1 cellular context compared by ENCODE assay signal in the genomic region with DNA sequence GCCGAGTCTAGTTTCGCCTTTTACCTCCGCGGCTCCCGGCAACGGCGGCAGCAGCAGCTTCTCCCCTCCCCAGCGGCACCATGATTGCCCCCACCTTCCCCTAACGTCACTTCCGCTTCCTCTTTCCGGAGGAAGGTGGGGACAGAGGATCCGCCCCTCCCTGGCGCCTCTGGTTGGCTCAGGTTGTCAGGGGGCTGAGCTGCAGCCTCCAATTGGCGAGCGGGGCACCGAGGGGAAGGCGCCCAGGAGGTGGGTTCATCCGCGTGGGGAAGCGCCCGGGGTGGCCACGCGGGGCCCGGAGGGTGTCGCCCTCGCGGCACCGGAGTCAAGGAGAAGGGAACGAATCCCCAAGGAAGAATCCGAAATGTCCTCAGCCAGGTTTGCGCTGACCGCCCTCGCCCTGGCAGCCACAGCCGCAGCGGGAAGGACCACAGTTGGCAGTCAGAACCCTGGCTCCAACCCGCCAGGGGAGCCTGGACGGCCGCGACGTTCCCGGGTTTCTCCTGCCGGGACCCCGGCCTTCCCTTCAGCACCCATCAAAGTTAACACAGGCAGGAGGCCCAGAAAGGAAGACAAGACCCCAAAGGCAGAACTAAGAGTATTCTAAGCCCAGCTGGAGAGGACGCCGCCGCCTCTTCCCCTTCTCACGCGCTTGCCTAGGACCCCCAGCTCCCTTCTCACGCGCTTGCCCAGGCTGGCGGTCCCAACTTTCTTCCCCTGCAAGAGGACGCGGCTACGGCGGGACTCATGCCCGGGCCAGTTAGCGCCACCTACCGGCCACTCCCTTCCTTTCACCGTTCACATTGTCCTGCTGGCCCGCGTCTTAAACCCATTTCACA.
TF ChIP-seq lines count a peak whose summit lies in the region.

Gene MTF1, minus strand, starts transcription at position 86 of the 839 bp plus-strand sequence. CDS start 1,934 bp downstream, outside the sequence.

TF ChIP-seq in K562, 482 proteins besides CTCF, POLR2A, EP300 and RAD21 (continued from another document and continues in another):
- TF ChIP-seq, protein P1, sequence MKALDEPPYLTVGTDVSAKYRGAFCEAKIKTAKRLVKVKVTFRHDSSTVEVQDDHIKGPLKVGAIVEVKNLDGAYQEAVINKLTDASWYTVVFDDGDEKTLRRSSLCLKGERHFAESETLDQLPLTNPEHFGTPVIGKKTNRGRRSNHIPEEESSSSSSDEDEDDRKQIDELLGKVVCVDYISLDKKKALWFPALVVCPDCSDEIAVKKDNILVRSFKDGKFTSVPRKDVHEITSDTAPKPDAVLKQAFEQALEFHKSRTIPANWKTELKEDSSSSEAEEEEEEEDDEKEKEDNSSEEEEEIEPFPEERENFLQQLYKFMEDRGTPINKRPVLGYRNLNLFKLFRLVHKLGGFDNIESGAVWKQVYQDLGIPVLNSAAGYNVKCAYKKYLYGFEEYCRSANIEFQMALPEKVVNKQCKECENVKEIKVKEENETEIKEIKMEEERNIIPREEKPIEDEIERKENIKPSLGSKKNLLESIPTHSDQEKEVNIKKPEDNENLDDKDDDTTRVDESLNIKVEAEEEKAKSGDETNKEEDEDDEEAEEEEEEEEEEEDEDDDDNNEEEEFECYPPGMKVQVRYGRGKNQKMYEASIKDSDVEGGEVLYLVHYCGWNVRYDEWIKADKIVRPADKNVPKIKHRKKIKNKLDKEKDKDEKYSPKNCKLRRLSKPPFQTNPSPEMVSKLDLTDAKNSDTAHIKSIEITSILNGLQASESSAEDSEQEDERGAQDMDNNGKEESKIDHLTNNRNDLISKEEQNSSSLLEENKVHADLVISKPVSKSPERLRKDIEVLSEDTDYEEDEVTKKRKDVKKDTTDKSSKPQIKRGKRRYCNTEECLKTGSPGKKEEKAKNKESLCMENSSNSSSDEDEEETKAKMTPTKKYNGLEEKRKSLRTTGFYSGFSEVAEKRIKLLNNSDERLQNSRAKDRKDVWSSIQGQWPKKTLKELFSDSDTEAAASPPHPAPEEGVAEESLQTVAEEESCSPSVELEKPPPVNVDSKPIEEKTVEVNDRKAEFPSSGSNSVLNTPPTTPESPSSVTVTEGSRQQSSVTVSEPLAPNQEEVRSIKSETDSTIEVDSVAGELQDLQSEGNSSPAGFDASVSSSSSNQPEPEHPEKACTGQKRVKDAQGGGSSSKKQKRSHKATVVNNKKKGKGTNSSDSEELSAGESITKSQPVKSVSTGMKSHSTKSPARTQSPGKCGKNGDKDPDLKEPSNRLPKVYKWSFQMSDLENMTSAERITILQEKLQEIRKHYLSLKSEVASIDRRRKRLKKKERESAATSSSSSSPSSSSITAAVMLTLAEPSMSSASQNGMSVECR (CRISPR knock-in tag; IDR thresholded peaks at IDR 0.05), result peak; percentile 86
- TF ChIP-seq ZNF431 (CRISPR knock-in tag; IDR thresholded peaks at IDR 0.05), result peak; percentile 63
- TF ChIP-seq ZNF717 (CRISPR knock-in tag; IDR thresholded peaks at IDR 0.05), result peak; percentile 90
- TF ChIP-seq LCOR (CRISPR knock-in tag; IDR thresholded peaks at IDR 0.05), result peak; percentile 85
- TF ChIP-seq, protein P2, sequence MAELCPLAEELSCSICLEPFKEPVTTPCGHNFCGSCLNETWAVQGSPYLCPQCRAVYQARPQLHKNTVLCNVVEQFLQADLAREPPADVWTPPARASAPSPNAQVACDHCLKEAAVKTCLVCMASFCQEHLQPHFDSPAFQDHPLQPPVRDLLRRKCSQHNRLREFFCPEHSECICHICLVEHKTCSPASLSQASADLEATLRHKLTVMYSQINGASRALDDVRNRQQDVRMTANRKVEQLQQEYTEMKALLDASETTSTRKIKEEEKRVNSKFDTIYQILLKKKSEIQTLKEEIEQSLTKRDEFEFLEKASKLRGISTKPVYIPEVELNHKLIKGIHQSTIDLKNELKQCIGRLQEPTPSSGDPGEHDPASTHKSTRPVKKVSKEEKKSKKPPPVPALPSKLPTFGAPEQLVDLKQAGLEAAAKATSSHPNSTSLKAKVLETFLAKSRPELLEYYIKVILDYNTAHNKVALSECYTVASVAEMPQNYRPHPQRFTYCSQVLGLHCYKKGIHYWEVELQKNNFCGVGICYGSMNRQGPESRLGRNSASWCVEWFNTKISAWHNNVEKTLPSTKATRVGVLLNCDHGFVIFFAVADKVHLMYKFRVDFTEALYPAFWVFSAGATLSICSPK (IDR thresholded peaks at IDR 0.05; ENCODE audit: borderline replicate concordance), result no peak
- peak; percentile 55; the same call in 1 of the 2 replicates for TF ChIP-seq ZNF740 (CRISPR knock-in tag; IDR thresholded peaks at IDR 0.05)
- no peak for TF ChIP-seq ZNF740 (tag; IDR thresholded peaks at IDR 0.05)
- peak; percentile 65 for TF ChIP-seq MTA3 (IDR thresholded peaks at IDR 0.05; ENCODE audit: borderline replicate concordance)
- TF ChIP-seq ESRRA (IDR thresholded peaks at IDR 0.05; ENCODE audit: borderline replicate concordance, low read depth), result peak; percentile 21
- TF ChIP-seq ZNF263 (CRISPR knock-in tag; IDR thresholded peaks at IDR 0.05; ENCODE audit: borderline replicate concordance), result peak; percentile 61; the same call in 1 of the 2 replicates
- peak; percentile 52 for TF ChIP-seq SMC3 (conservative IDR thresholded peaks at IDR 0.05; ENCODE audit: insufficient read depth, low read depth, low read length)
- TF ChIP-seq POLR2B (IDR thresholded peaks at IDR 0.05; ENCODE audit: low read depth, partially characterized antibody), result peak; percentile 86
- TF ChIP-seq POLR3A (IDR thresholded peaks at IDR 0.05; ENCODE audit: borderline replicate concordance, extremely low read depth, insufficient read depth, insufficient read length), result no peak
- peak; percentile 57 for TF ChIP-seq ZKSCAN1 (IDR thresholded peaks at IDR 0.05; ENCODE audit: low read depth, low read length)
- peak; percentile 90; the same call in 1 of the 2 replicates for TF ChIP-seq MYNN (IDR thresholded peaks at IDR 0.05)
- no peak for TF ChIP-seq MYNN (CRISPR knock-in tag; IDR thresholded peaks at IDR 0.05)
- TF ChIP-seq JUN (IDR thresholded peaks at IDR 0.05; ENCODE audit: borderline replicate concordance, low read depth, low read length), result no peak; the same call in 1 of the 2 replicates
- no peak for TF ChIP-seq JUN (CRISPR knock-in tag; IDR thresholded peaks at IDR 0.05; ENCODE audit: borderline replicate concordance)
- no peak for TF ChIP-seq CEBPG (CRISPR knock-in tag; IDR thresholded peaks at IDR 0.05)
- TF ChIP-seq CEBPG (tag; conservative IDR thresholded peaks at IDR 0.05 in 1 of 2, IDR thresholded peaks at IDR 0.05 in 1 of 2), result no peak
- no peak for TF ChIP-seq FUS (optimal IDR thresholded peaks at IDR 0.05; ENCODE audit: low read depth, low read length)
- TF ChIP-seq CUX1 (CRISPR knock-in tag; IDR thresholded peaks at IDR 0.05), result no peak
- TF ChIP-seq RFX5 (IDR thresholded peaks at IDR 0.05; ENCODE audit: low read depth, low read length), result no peak
- TF ChIP-seq SIN3B (IDR thresholded peaks at IDR 0.05; ENCODE audit: low read depth), result peak; percentile 94; the same call in 1 of the 2 replicates
- TF ChIP-seq SMARCE1 (IDR thresholded peaks at IDR 0.05), result 0 out of 2 replicates have a peak, but pooled peaks have one; percentile 36
- TF ChIP-seq NR2C1 (IDR thresholded peaks at IDR 0.05), result 0 out of 2 replicates have a peak, but pooled peaks have one; percentile 38
- 0 out of 2 replicates have a peak, but pooled peaks have one; percentile 12 for TF ChIP-seq NR2C1 (tag; IDR thresholded peaks at IDR 0.05)
- no peak for TF ChIP-seq HMBOX1 (IDR thresholded peaks at IDR 0.05)
- peak; percentile 33; the same call in 1 of the 2 replicates for TF ChIP-seq EGR1 (conservative IDR thresholded peaks at IDR 0.05)
- peak; percentile 71 for TF ChIP-seq CXXC5 (CRISPR knock-in tag; IDR thresholded peaks at IDR 0.05)
- no peak for TF ChIP-seq TAF15 (IDR thresholded peaks at IDR 0.05; ENCODE audit: low read depth, low read length)
- peak; percentile 49; the same call in 1 of the 2 replicates for TF ChIP-seq KDM2B (CRISPR knock-in tag; IDR thresholded peaks at IDR 0.05)
- TF ChIP-seq NR2F6 (CRISPR knock-in tag; IDR thresholded peaks at IDR 0.05), result peak; percentile 70; the same call in 1 of the 2 replicates
- TF ChIP-seq ZBTB2 (IDR thresholded peaks at IDR 0.05), result peak; percentile 53; the same call in 1 of the 2 replicates
- TF ChIP-seq TRIM24 (IDR thresholded peaks at IDR 0.05), result peak in 1 of 2 experiments; percentile 50; a peak in 1 of 4 replicates
- no peak for TF ChIP-seq ZNF507 (tag; conservative IDR thresholded peaks at IDR 0.05)
- TF ChIP-seq ZNF408 (CRISPR knock-in tag; IDR thresholded peaks at IDR 0.05; ENCODE audit: low read depth), result no peak
- TF ChIP-seq BHLHE40 (IDR thresholded peaks at IDR 0.05; ENCODE audit: low read length), result peak; percentile 12
- TF ChIP-seq, protein P3, sequence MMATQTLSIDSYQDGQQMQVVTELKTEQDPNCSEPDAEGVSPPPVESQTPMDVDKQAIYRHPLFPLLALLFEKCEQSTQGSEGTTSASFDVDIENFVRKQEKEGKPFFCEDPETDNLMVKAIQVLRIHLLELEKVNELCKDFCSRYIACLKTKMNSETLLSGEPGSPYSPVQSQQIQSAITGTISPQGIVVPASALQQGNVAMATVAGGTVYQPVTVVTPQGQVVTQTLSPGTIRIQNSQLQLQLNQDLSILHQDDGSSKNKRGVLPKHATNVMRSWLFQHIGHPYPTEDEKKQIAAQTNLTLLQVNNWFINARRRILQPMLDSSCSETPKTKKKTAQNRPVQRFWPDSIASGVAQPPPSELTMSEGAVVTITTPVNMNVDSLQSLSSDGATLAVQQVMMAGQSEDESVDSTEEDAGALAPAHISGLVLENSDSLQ (IDR thresholded peaks at IDR 0.05), result peak; percentile 82
- TF ChIP-seq ESRRB (CRISPR knock-in tag; IDR thresholded peaks at IDR 0.05; ENCODE audit: borderline replicate concordance), result no peak
- no peak for TF ChIP-seq ZNF24 (IDR thresholded peaks at IDR 0.05)
- peak; percentile 75; the same call in 1 of the 2 replicates for TF ChIP-seq CREB5 (CRISPR knock-in tag; IDR thresholded peaks at IDR 0.05)
- TF ChIP-seq HDAC6 (IDR thresholded peaks at IDR 0.05; ENCODE audit: low read depth, low read length), result no peak
- TF ChIP-seq NFATC3 (IDR thresholded peaks at IDR 0.05), result no peak
